ENCODE assay signal across 21 cellular contexts in the genomic region with DNA sequence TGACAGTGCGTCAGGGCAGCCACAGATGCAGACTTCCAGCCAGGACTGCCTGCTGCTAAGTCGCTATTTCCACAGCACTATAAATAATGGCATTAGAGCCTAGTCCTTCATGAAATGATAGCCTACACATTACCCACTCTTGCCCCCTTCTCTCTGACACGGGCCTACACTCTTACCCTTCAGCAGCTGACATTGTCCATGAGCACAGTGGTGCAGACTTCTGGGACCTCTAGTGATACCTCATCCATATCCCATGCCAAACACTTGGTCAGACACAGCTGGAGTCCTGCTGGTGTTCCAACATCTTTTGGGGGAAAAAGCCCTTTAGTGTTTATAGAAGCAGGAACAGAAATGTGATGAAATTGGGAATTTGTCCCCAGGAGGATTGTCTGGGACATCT. TPM values are rescaled to one million over a fixed set of nuclear protein-coding genes. Genes with fewer than 3 reads are reported as not detected.
"Had no signal": no experiment of that assay in that cellular context is flagged by ENCODE, and none has a peak within 500 bp of the region (broad histone marks: within the 10 kb centered on the region; RNA-seq: fewer than 3 reads in every experiment).

No MANE protein-coding gene starts in this region.

- H3K27me3 Mint-ChIP-seq: activated CD4-positive, alpha-beta T cell treated with anti-CD3 and anti-CD28 coated beads for 36 hours; activated naive CD8-positive, alpha-beta T cell; effector memory CD8-positive, alpha-beta T cell had no signal

- H3K36me3 Mint-ChIP-seq: activated naive CD8-positive, alpha-beta T cell; WTC11 had no signal

- DNase-seq: activated CD4-positive, alpha-beta T cell treated with anti-CD3 and anti-CD28 coated beads for 36 hours; activated CD4-positive, alpha-beta T cell treated with anti-CD3 and anti-CD28 coated beads, Interleukin-2, amount 50 U/mL, for 48 hours; activated T-cell treated with anti-CD3 and anti-CD28 coated beads for 4 hours; effector memory CD8-positive, alpha-beta T cell; esophagus squamous epithelium; left colon; nephron progenitor cell; occipital lobe; retina; stimulated activated CD4-positive, alpha-beta T cell treated with anti-CD3 and anti-CD28 coated beads, Interleukin-2, amount 100 ng/mL, for 24 hours; stimulated activated naive CD8-positive, alpha-beta T cell treated with anti-CD3 and anti-CD28 coated beads, Interleukin-15, Interleukin-2, amounts not matched to agents 100 U/mL and 50 U/mL, for 24 hours; substantia nigra; uterus had no signal

- H3K4me3 Mint-ChIP-seq: activated CD4-positive, alpha-beta T cell treated with anti-CD3 and anti-CD28 coated beads for 36 hours; activated naive CD8-positive, alpha-beta T cell; effector memory CD8-positive, alpha-beta T cell; mesothelial cell of epicardium; nephron progenitor cell; T-helper 2 cell treated with Interferon-gamma antibody and Interleukin-4, amounts not matched to agents 5 μg/mL and 100 μg/mL, for 36 hours; WTC11 had no signal

- H3K27ac ChIP-seq: esophagus squamous epithelium, hepatocyte, tibial nerve, uterus had no signal

- H3K9me3 Mint-ChIP-seq: effector memory CD8-positive, alpha-beta T cell; mesothelial cell of epicardium; nephron progenitor cell; T-helper 2 cell treated with Interferon-gamma antibody and Interleukin-4, amounts not matched to agents 5 μg/mL and 100 μg/mL, for 36 hours; WTC11 had no signal

- ATAC-seq: activated CD4-positive, alpha-beta T cell treated with anti-CD3 and anti-CD28 coated beads for 36 hours; effector memory CD8-positive, alpha-beta T cell; left colon; stimulated activated naive CD8-positive, alpha-beta T cell treated with anti-CD3 and anti-CD28 coated beads, Interleukin-15, Interleukin-2, amounts not matched to agents 100 U/mL and 50 U/mL, for 24 hours; WTC11 had no signal

- H3K27ac Mint-ChIP-seq: activated CD4-positive, alpha-beta T cell treated with anti-CD3 and anti-CD28 coated beads for 36 hours; activated naive CD8-positive, alpha-beta T cell; effector memory CD8-positive, alpha-beta T cell; mesothelial cell of epicardium; nephron progenitor cell; T-helper 2 cell treated with Interferon-gamma antibody and Interleukin-4, amounts not matched to agents 5 μg/mL and 100 μg/mL, for 36 hours; WTC11 had no signal

RNA-seq across cellular contexts. Expression of gene CNIH2, which starts 52.9 kb away (rescaled TPM):
- total RNA-seq: dermis microvascular lymphatic vessel endothelial cell, glomerular endothelial cell, tibial nerve had no signal
